8 cellular contexts compared by ENCODE assay signal in the genomic region with DNA sequence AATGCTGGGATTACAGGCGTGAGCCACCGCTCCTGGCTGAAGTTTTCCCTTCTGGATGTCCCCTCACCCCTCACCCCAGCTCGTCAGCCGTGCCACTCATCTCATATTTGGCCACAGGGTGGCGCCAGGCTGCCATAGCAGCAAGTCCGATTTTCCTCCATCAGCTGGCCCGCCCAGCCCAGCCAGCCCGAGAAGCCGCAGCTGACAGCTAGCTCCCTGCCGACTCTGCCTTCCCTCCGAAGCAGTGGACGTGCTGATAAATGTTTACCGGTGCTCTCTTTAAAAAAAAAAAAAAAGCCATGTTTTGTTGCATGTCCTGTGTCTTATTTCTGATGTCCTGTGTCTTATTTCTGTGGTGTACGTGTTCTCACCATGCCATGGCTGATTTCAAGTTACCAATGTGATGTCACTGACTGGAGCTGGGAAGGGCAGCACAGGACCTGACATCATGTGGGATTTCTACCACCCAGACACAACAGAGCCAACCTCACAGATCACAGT. TPM values are rescaled to one million over a fixed set of nuclear protein-coding genes. Genes with fewer than 3 reads are reported as not detected.
DNase-seq lines count a peak whose midpoint lies in the region; ATAC-seq lines count a peak whose summit lies in the region.

No MANE protein-coding gene starts in this region.

- peaks cover 0 to 10% of the 10 kb centered on the region in 2 donors for H3K4me1 Mint-ChIP-seq in effector memory CD8-positive, alpha-beta T cell (ENCODE audit: low read depth in 2 of 2)

- H3K27ac Mint-ChIP-seq in effector memory CD8-positive, alpha-beta T cell = no peak overlapping the region

- DNase-seq in A172 (ENCODE audit: low spot score) = peak; percentile 83
- DNase-seq in NOMO-1 (lab: John Stamatoyannopoulos, UW; ENCODE audit: unreplicated experiment in 2 of 2) = peak; percentile 79 to 80
- peak; percentile 38 to 65 (median 56) for DNase-seq in activated CD8-positive, alpha-beta memory T cell treated with anti-CD3 and anti-CD28 coated beads for 48 hours (ENCODE audit: low read depth in 2 of 3, low spot score in 2 of 3)
- peak; percentile 53 to 55 (median 55) for DNase-seq in effector memory CD8-positive, alpha-beta T cell
- DNase-seq in midbrain (lab: John Stamatoyannopoulos, UW) = peak; percentile 92
- DNase-seq in stimulated activated CD8-positive, alpha-beta memory T cell treated with anti-CD3 and anti-CD28 coated beads, Interleukin-15, amount 100 ng/mL, for 48 hours (ENCODE audit: low read depth in 2 of 2) = peak; percentile 67 to 71

- peaks cover 11% of the 10 kb centered on the region for H3K36me3 Mint-ChIP-seq in effector memory CD8-positive, alpha-beta T cell (ENCODE audit: insufficient read depth)

- no peak overlapping the region for H3K4me3 Mint-ChIP-seq in effector memory CD8-positive, alpha-beta T cell

- H3K27me3 Mint-ChIP-seq in effector memory CD8-positive, alpha-beta T cell = no peaks in the 10 kb centered on the region

- no peaks in the 10 kb centered on the region for H3K9me3 Mint-ChIP-seq in effector memory CD8-positive, alpha-beta T cell

- ATAC-seq in GM18502 (IDR thresholded peaks at IDR 0.05; ENCODE audit: poor library complexity, unreplicated experiment) (peak; percentile 71), HG03354 (IDR thresholded peaks at IDR 0.05; ENCODE audit: poor library complexity, severe bottlenecking, unreplicated experiment) (peak; percentile 79)
- ATAC-seq in effector memory CD8-positive, alpha-beta T cell (replicated peaks) = peak; percentile 74

RNA-seq across cellular contexts. Expression of a gene that starts 58.3 kb away (rescaled TPM):
- 201 and 255 TPM in 2 replicates for total RNA-seq in A172 (2014; rRNA removed; shearing (Covaris generic))

Comparison
In these comparisons a context has a peak if more than half of its experiments do, and no peak if none do; other contexts are left out.
1. Peak in every context shown above with its lines: DNase-seq and ATAC-seq.